In the genomic region with DNA sequence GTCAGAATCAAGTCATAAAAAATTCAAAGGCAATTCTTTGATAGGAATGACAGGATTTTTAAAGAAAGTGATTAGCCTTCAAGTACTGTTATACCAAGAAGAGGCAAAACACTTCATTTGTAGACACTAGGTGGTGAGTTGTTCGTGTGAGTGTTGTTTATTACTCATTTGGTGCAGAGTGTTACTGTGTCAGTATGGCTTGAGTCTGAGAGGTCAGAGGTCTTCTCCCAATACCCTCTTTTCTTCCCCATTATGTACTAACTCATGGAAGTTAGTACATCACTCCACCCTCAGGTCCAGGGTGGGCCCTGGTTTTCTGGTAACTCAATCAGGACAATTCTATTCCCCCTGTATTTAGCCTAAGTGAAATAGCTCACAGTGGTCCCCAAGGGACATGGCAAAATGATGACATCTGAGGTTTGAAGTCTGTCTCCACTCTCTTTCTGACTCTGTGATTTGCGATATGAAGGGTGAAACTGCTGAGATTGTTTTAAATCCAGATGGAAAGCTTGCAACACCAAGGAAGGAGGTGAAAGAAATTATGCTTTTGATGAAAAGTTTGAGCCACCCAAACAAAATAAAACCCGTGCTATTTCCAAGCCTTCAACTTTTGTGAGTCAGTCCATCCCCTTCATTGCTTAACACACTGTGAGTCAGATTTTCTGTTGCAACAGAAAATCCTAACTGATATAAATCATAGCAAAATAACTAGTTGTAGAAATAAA, we compare ENCODE assay signal across 19 cellular contexts. TPM values are rescaled to one million over a fixed set of nuclear protein-coding genes. Genes with fewer than 3 reads are reported as not detected.
DNase-seq lines count a peak whose midpoint lies in the region; ATAC-seq and TF ChIP-seq lines count a peak whose summit lies in the region.
"Had no signal": no experiment of that assay in that cellular context is flagged by ENCODE, and none has a peak within 500 bp of the region (broad histone marks: within the 10 kb centered on the region; RNA-seq: fewer than 3 reads in every experiment).

No MANE protein-coding gene starts in this region.

- no peaks in the 10 kb centered on the region for H3K36me3 ChIP-seq in Peyer's patch
- H3K36me3 ChIP-seq: left ventricle myocardium inferior, tibial nerve had no signal

- ATAC-seq in activated T-cell treated with anti-CD3 and anti-CD28 coated beads, Interleukin-2, amount 50 U/mL, for 72 hours (replicated peaks in 1 of 2), result no peak
- ATAC-seq in HG02759 (IDR thresholded peaks at IDR 0.05; ENCODE audit: unreplicated experiment), result no peak
- ATAC-seq: GM23338; naive thymus-derived CD4-positive, alpha-beta T cell had no signal

- peaks cover 10% of the 10 kb centered on the region for H3K36me3 Mint-ChIP-seq in osteocyte (ENCODE audit: unreplicated experiment)
- H3K36me3 Mint-ChIP-seq in activated T-cell treated with anti-CD3 and anti-CD28 coated beads, Interleukin-2, amount 50 U/mL, for 72 hours (ENCODE audit: insufficient read depth in 2 of 2), result no peaks in the 10 kb centered on the region
- H3K36me3 Mint-ChIP-seq: activated naive CD4-positive, alpha-beta T cell treated with anti-CD3 and anti-CD28 coated beads, Interleukin-2, amount 50 U/mL, for 24 hours had no signal

- H3K4me3 ChIP-seq in NB4 (ENCODE audit: low read depth, low read length) (no peak overlapping the region), Peyer's patch (no peak overlapping the region)
- H3K4me3 ChIP-seq: GM23338, left ventricle myocardium inferior, tibial nerve had no signal

- H3K9me3 ChIP-seq in Peyer's patch, result no peaks in the 10 kb centered on the region

- peak overlapping the region; percentile 65 for H3K27ac Mint-ChIP-seq in osteocyte (ENCODE audit: unreplicated experiment)
- no peak overlapping the region for H3K27ac Mint-ChIP-seq in activated T-cell treated with anti-CD3 and anti-CD28 coated beads, Interleukin-2, amount 50 U/mL, for 72 hours
- H3K27ac Mint-ChIP-seq: activated naive CD4-positive, alpha-beta T cell treated with anti-CD3 and anti-CD28 coated beads, Interleukin-2, amount 50 U/mL, for 24 hours; GM23338; naive thymus-derived CD4-positive, alpha-beta T cell had no signal

- peaks cover 23% of the 10 kb centered on the region for H3K9me3 Mint-ChIP-seq in osteocyte (ENCODE audit: unreplicated experiment)
- peaks cover 0 to 3% of the 10 kb centered on the region in 2 donors for H3K9me3 Mint-ChIP-seq in activated T-cell treated with anti-CD3 and anti-CD28 coated beads, Interleukin-2, amount 50 U/mL, for 72 hours

- no peak for TF ChIP-seq POLR2A in NB4 (IDR thresholded peaks at IDR 0.05; ENCODE audit: extremely low read depth, insufficient read length)
- no peak for TF ChIP-seq POLR2A in Peyer's patch (IDR thresholded peaks at IDR 0.05)

- no peak overlapping the region for H3K4me3 Mint-ChIP-seq in osteocyte (ENCODE audit: unreplicated experiment)
- H3K4me3 Mint-ChIP-seq in activated T-cell treated with anti-CD3 and anti-CD28 coated beads, Interleukin-2, amount 50 U/mL, for 72 hours, result no peak overlapping the region
- H3K4me3 Mint-ChIP-seq: activated naive CD4-positive, alpha-beta T cell treated with anti-CD3 and anti-CD28 coated beads, Interleukin-2, amount 50 U/mL, for 24 hours; central memory CD8-positive, alpha-beta T cell; GM23338; naive thymus-derived CD4-positive, alpha-beta T cell had no signal

- DNase-seq in ELR (ENCODE audit: low read depth), result peak; percentile 83
- peak; percentile 6 for DNase-seq in NB4 (ENCODE audit: low read depth)
- DNase-seq in dedifferentiated amniotic fluid mesenchymal stem cell (ENCODE audit: extremely low spot score), result peak; percentile 88
- no peak for DNase-seq in osteocyte (ENCODE audit: extremely low spot score, unreplicated experiment)
- no peak for DNase-seq in Peyer's patch
- no peak for DNase-seq in activated T-cell treated with anti-CD3 and anti-CD28 coated beads, Interleukin-2, amount 50 U/mL, for 72 hours
- no peak for DNase-seq in retina
- DNase-seq: COR-L47; left ventricle myocardium inferior; naive thymus-derived CD4-positive, alpha-beta T cell; NCI-H146; NCI-H446; stimulated activated CD4-positive, alpha-beta T cell treated with anti-CD3 and anti-CD28 coated beads, Interleukin-1b, Interleukin-23, amount 100 ng/mL, for 48 hours; T-helper 1 cell had no signal

- no peak overlapping the region for H3K27ac ChIP-seq in Peyer's patch
- H3K27ac ChIP-seq: left ventricle myocardium inferior, tibial nerve had no signal

- H3K4me1 ChIP-seq in Peyer's patch, result no peaks in the 10 kb centered on the region
- H3K4me1 ChIP-seq: left ventricle myocardium inferior, tibial nerve had no signal

- H3K4me1 Mint-ChIP-seq in osteocyte (ENCODE audit: unreplicated experiment), result peaks cover 18% of the 10 kb centered on the region
- no peaks in the 10 kb centered on the region for H3K4me1 Mint-ChIP-seq in activated T-cell treated with anti-CD3 and anti-CD28 coated beads, Interleukin-2, amount 50 U/mL, for 72 hours (ENCODE audit: low read depth)
- H3K4me1 Mint-ChIP-seq: activated naive CD4-positive, alpha-beta T cell treated with anti-CD3 and anti-CD28 coated beads, Interleukin-2, amount 50 U/mL, for 24 hours; central memory CD8-positive, alpha-beta T cell; naive thymus-derived CD4-positive, alpha-beta T cell had no signal

- no peaks in the 10 kb centered on the region for H3K27me3 Mint-ChIP-seq in osteocyte (ENCODE audit: unreplicated experiment)
- H3K27me3 Mint-ChIP-seq in activated T-cell treated with anti-CD3 and anti-CD28 coated beads, Interleukin-2, amount 50 U/mL, for 72 hours (ENCODE audit: low read depth), result peaks cover 6% of the 10 kb centered on the region
- H3K27me3 Mint-ChIP-seq: central memory CD8-positive, alpha-beta T cell had no signal

- TF ChIP-seq CTCF in NB4 (IDR thresholded peaks at IDR 0.05; ENCODE audit: low read depth, low read length) (no peak), osteocyte (IDR thresholded peaks at IDR 0.05) (no peak), Peyer's patch (IDR thresholded peaks at IDR 0.05) (no peak)

- H3K27me3 ChIP-seq in Peyer's patch, result no peaks in the 10 kb centered on the region
- H3K27me3 ChIP-seq: tibial nerve had no signal

RNA-seq across cellular contexts. Expression of a gene that starts 56.8 kb away (rescaled TPM):
- total RNA-seq in osteocyte, result 8.5 and 9.3 TPM in 2 replicates
- 10 to 100 TPM; 15.7 to 24.9 (median 19.6) TPM for total RNA-seq in Peyer's patch
- total RNA-seq in activated T-cell treated with anti-CD3 and anti-CD28 coated beads, Interleukin-2, amount 50 U/mL, for 72 hours, result 1 to 10 TPM in 1 of 2 donors, under 1 TPM in 1; 0.24 to 2.2 TPM

Comparison
In these comparisons a context has a peak if more than half of its experiments do, and no peak if none do; other contexts are left out.
1. DNase-seq: peak in ELR (single experiment), NB4 (single experiment) and dedifferentiated amniotic fluid mesenchymal stem cell (single experiment); none in osteocyte (single experiment), Peyer's patch (0 of 3), activated T-cell treated with anti-CD3 and anti-CD28 coated beads, Interleukin-2, amount 50 U/mL, for 72 hours (0 of 2) and retina (single experiment).